Comparison of ENCODE assay signal across 9 cellular contexts in genomic region chr2:172704072-172704936, GRCh38. TPM values are rescaled to one million over a fixed set of nuclear protein-coding genes. Genes with fewer than 3 reads are reported as not detected.
DNase-seq lines count a peak whose midpoint lies in the region; ATAC-seq and TF ChIP-seq lines count a peak whose summit lies in the region.
"Had no signal": no experiment of that assay in that cellular context is flagged by ENCODE, and none has a peak within 500 bp of the region (broad histone marks: within the 10 kb centered on the region; RNA-seq: fewer than 3 reads in every experiment).

No MANE protein-coding gene starts in this region.

- H3K4me1 ChIP-seq in body of pancreas (no peaks in the 10 kb centered on the region), uterus (peaks cover 0 to 6% of the 10 kb centered on the region in 2 donors), esophagus muscularis mucosa (no peaks in the 10 kb centered on the region)

- H3K36me3 ChIP-seq in body of pancreas (replicated peaks in 1 of 2; ENCODE audit: insufficient read depth in 1 of 2, low read depth in 2 of 2) (no peaks in the 10 kb centered on the region), uterus (no peaks in the 10 kb centered on the region), esophagus muscularis mucosa (no peaks in the 10 kb centered on the region)
- H3K36me3 ChIP-seq: BLaER1 had no signal

- no peak for TF ChIP-seq POLR2A in body of pancreas (IDR thresholded peaks at IDR 0.05)
- no peak for TF ChIP-seq POLR2A in uterus (IDR thresholded peaks at IDR 0.05)
- TF ChIP-seq POLR2A in esophagus muscularis mucosa (IDR thresholded peaks at IDR 0.05; ENCODE audit: low read depth): no peak

- H3K27me3 ChIP-seq in body of pancreas: no peaks in the 10 kb centered on the region
- no peaks in the 10 kb centered on the region for H3K27me3 ChIP-seq in uterus
- H3K27me3 ChIP-seq in esophagus muscularis mucosa: peaks cover 0 to 4% (median 0%) of the 10 kb centered on the region in 4 donors
- H3K27me3 ChIP-seq: BLaER1 had no signal

- no peak overlapping the region for H3K4me3 Mint-ChIP-seq in mesothelial cell of epicardium

- H3K27ac ChIP-seq in body of pancreas (no peak overlapping the region), uterus (no peak overlapping the region), esophagus muscularis mucosa (replicated peaks in 1 of 4) (no peak overlapping the region)
- H3K27ac ChIP-seq: BLaER1 had no signal

- peak; percentile 56 for ATAC-seq in body of pancreas

- TF ChIP-seq CTCF in body of pancreas (IDR thresholded peaks at IDR 0.05) (peak; percentile 20 to 53 (median 42)), mesothelial cell of epicardium (IDR thresholded peaks at IDR 0.05; ENCODE audit: unreplicated experiment) (peak; percentile 20), uterus (IDR thresholded peaks at IDR 0.05) (peak in 2 of 4 experiments; percentile 12 to 21), esophagus muscularis mucosa (IDR thresholded peaks at IDR 0.05) (peak in 1 of 3 experiments; percentile 42)

- H3K4me1 Mint-ChIP-seq in mesothelial cell of epicardium: no peaks in the 10 kb centered on the region

- DNase-seq in NCI-H1417 (lab: John Stamatoyannopoulos, UW) (peak; percentile 8 to 26 (median 19)), NCI-H1417 treated with DMSO at 0.1 percent for 48 hours (lab: John Stamatoyannopoulos, UW) (no peak), NCI-H146 treated with DMSO at 0.1 percent for 48 hours (lab: John Stamatoyannopoulos, UW; ENCODE audit: unreplicated experiment) (peak; percentile 1), body of pancreas (peak in 1 of 4 donors; percentile 11), mesothelial cell of epicardium (ENCODE audit: low spot score in 2 of 2, unreplicated experiment in 2 of 2) (no peak), DMS114 treated with DMSO at 0.1 percent for 48 hours (lab: John Stamatoyannopoulos, UW; ENCODE audit: unreplicated experiment) (no peak), uterus (no peak), esophagus muscularis mucosa (ENCODE audit: extremely low spot score) (no peak)

- H3K9me3 ChIP-seq in body of pancreas: no peaks in the 10 kb centered on the region
- no peaks in the 10 kb centered on the region for H3K9me3 ChIP-seq in uterus
- no peaks in the 10 kb centered on the region for H3K9me3 ChIP-seq in esophagus muscularis mucosa

- no peak for TF ChIP-seq EP300 in esophagus muscularis mucosa (IDR thresholded peaks at IDR 0.05)

- H3K27ac Mint-ChIP-seq in mesothelial cell of epicardium: no peak overlapping the region

- WGBS in body of pancreas, 2 donors: 52 to 56% methylated on average over 11 of the region's 11 CpGs
- 79% methylated on average over 11 of the region's 11 CpGs for WGBS in esophagus muscularis mucosa

- no peaks in the 10 kb centered on the region for H3K9me3 Mint-ChIP-seq in mesothelial cell of epicardium

- H3K36me3 Mint-ChIP-seq in mesothelial cell of epicardium: peaks cover 3% of the 10 kb centered on the region

- H3K27me3 Mint-ChIP-seq in mesothelial cell of epicardium (ENCODE audit: low read depth): peaks cover 5% of the 10 kb centered on the region

- intact Hi-C loops in body of pancreas (cut with DNase I) (no loop called here), uterus (cut with DNase I; ENCODE audit: low total_unique reads) (no loop called here), esophagus muscularis mucosa (cut with DNase I) (no loop called here)

- no peak overlapping the region for H3K4me3 ChIP-seq in body of pancreas
- H3K4me3 ChIP-seq in uterus: no peak overlapping the region
- H3K4me3 ChIP-seq in esophagus muscularis mucosa: no peak overlapping the region
- H3K4me3 ChIP-seq: BLaER1 had no signal

RNA-seq across cellular contexts. Expression of gene RAPGEF4, which starts 31.3 kb away (rescaled TPM):
- total RNA-seq in body of pancreas: 10 to 100 TPM in 1 of 2 donors, 1 to 10 TPM in 1; 4.7 to 22.4 TPM
- total RNA-seq in mesothelial cell of epicardium: 18.0 to 24.7 TPM (median 24.5 TPM) in 3 replicates
- total RNA-seq in uterus: 10 to 100 TPM; 16.1 to 26.2 (median 21.3) TPM
- 1 to 10 TPM; 3.7 to 8.9 (median 5.2) TPM for total RNA-seq in esophagus muscularis mucosa

Comparison
In these comparisons a context has a peak if more than half of its experiments do, and no peak if none do; other contexts are left out.
1. DNase-seq: peak in NCI-H1417 (3 of 3) and NCI-H146 treated with DMSO at 0.1 percent for 48 hours (single experiment); none in NCI-H1417 treated with DMSO at 0.1 percent for 48 hours (single experiment), mesothelial cell of epicardium (0 of 2), DMS114 treated with DMSO at 0.1 percent for 48 hours (single experiment), uterus (0 of 2) and esophagus muscularis mucosa (single experiment).